12 cellular contexts compared by ENCODE assay signal in the genomic region with DNA sequence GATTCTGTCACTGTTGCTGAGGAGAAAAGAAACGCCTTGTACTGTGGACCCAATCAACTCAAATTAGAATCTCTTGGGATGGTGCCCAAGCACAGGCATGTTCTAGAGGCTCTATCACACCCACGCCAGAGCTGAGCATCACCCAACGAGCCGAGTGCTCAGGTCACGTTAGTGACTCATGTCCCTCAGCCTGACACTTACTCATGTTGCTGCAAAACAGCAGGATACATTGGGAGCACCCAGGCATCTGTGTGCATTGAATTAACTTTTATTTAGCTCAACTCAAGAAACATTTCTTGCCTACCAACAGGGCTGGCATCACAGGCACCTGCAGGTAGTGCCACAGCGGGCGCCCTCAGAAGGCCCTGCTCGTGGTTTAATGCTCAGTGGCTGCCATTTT.
DNase-seq lines count a peak whose midpoint lies in the region; ATAC-seq and TF ChIP-seq lines count a peak whose summit lies in the region.
"Had no signal": no experiment of that assay in that cellular context is flagged by ENCODE, and none has a peak within 500 bp of the region (broad histone marks: within the 10 kb centered on the region; RNA-seq: fewer than 3 reads in every experiment).

No MANE protein-coding gene starts in this region.

- H3K27me3 ChIP-seq in colonic mucosa, result no peaks in the 10 kb centered on the region

- CTCF ChIA-PET in HEK293 (lab: Yijun Ruan, JAX), result no interaction called here

- TF ChIP-seq CTCF in HEK293 (tag by site-specific recombination; IDR thresholded peaks at IDR 0.05) (no peak), colonic mucosa (IDR thresholded peaks at IDR 0.05) (no peak)

- intact Hi-C loops in colonic mucosa (cut with DNase I) (no loop called here), left colon (cut with DNase I, micrococcal nuclease) (no loop called here)

- peak; percentile 57 for DNase-seq in AG08395 (ENCODE audit: low spot score)
- peak; percentile 59 for DNase-seq in colonic mucosa
- peak in 1 of 2 donors; percentile 75 for DNase-seq in left colon
- no peak for DNase-seq in NCI-H1436 treated with DMSO at 0.1 percent for 48 hours (lab: John Stamatoyannopoulos, UW)
- DNase-seq: CD4-positive, alpha-beta T cell; SHP77 treated with DMSO at 0.1 percent for 48 hours had no signal

- H3K36me3 ChIP-seq in HEK293 (ENCODE audit: control insufficient read depth in 2 of 2, insufficient read depth in 1 of 2, low read length in 2 of 2) (no peaks in the 10 kb centered on the region), colonic mucosa (no peaks in the 10 kb centered on the region)

- POLR2A ChIA-PET in HEK293 (lab: Yijun Ruan, JAX), result interaction anchor here (0.5 kb wide), 1 partner anchor 9 kb away, joined by 3 read pairs; no protein-coding TSS in a partner anchor

- H3K9me3 ChIP-seq in HEK293 (ENCODE audit: control insufficient read depth, insufficient read depth, low read depth, low read length), result no peaks in the 10 kb centered on the region
- no peaks in the 10 kb centered on the region for H3K9me3 ChIP-seq in colonic mucosa

- H3K27ac ChIP-seq in HEK293 (ENCODE audit: extremely low read depth, low read depth, low read length) (no peak overlapping the region), colonic mucosa (peak overlapping the region; percentile 75)

- H3K4me3 ChIP-seq in HEK293 (ENCODE audit: low read depth, low read length) (no peak overlapping the region), colonic mucosa (no peak overlapping the region)

- H3K9ac ChIP-seq in colonic mucosa (ENCODE audit: low read depth in 2 of 2, low read length in 2 of 2), result peak overlapping the region in 1 of 2 donors; percentile 52

- ATAC-seq in left colon (peak; percentile 34), GM18870 (IDR thresholded peaks at IDR 0.05; ENCODE audit: unreplicated experiment) (no peak), GM21360 (IDR thresholded peaks at IDR 0.05; ENCODE audit: unreplicated experiment) (no peak), GM19455 (IDR thresholded peaks at IDR 0.05; ENCODE audit: unreplicated experiment) (no peak)
- ATAC-seq: activated CD4-positive, CD25-positive, alpha-beta regulatory T cell treated with anti-CD3 and anti-CD28 coated beads, Interleukin-2, amount 50 U/mL, for 24 hours; activated T-helper 17 cell treated with anti-CD3 and anti-CD28 coated beads, Interleukin-2, amount 50 U/mL, for 72 hours had no signal

- H3K4me1 ChIP-seq in HEK293 (ENCODE audit: control insufficient read depth, insufficient read depth, low read length), result peaks cover 13% of the 10 kb centered on the region
- H3K4me1 ChIP-seq in colonic mucosa, result peaks cover 23% of the 10 kb centered on the region

TF ChIP-seq in HEK293, 187 proteins besides CTCF, POLR2A, EP300 and RAD21:
- TF ChIP-seq ZIC2 (tag by site-specific recombination; IDR thresholded peaks at IDR 0.05) (peak; percentile 56), ZNF292 (tag by site-specific recombination; IDR thresholded peaks at IDR 0.05; ENCODE audit: borderline replicate concordance, low read depth) (no peak), ZFHX2 (tag by site-specific recombination; conservative IDR thresholded peaks at IDR 0.05) (peak; percentile 55), ZNF366 (tag by site-specific recombination; conservative IDR thresholded peaks at IDR 0.05) (no peak), ZBTB20 (tag by site-specific recombination; IDR thresholded peaks at IDR 0.05) (peak; percentile 93), ZNF629 (tag by site-specific recombination; IDR thresholded peaks at IDR 0.05) (0 out of 2 replicates have a peak, but pooled peaks have one; percentile 15), ZNF16 (tag by site-specific recombination; IDR thresholded peaks at IDR 0.05; ENCODE audit: low read depth) (no peak), SP7 (tag by site-specific recombination; IDR thresholded peaks at IDR 0.05) (0 out of 2 replicates have a peak, but pooled peaks have one; percentile 14)
- TF ChIP-seq, protein P1, sequence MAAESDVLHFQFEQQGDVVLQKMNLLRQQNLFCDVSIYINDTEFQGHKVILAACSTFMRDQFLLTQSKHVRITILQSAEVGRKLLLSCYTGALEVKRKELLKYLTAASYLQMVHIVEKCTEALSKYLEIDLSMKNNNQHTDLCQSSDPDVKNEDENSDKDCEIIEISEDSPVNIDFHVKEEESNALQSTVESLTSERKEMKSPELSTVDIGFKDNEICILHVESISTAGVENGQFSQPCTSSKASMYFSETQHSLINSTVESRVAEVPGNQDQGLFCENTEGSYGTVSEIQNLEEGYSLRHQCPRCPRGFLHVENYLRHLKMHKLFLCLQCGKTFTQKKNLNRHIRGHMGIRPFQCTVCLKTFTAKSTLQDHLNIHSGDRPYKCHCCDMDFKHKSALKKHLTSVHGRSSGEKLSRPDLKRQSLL (tag by site-specific recombination; IDR thresholded peaks at IDR 0.05), result peak; percentile 84
- TF ChIP-seq, protein P2, sequence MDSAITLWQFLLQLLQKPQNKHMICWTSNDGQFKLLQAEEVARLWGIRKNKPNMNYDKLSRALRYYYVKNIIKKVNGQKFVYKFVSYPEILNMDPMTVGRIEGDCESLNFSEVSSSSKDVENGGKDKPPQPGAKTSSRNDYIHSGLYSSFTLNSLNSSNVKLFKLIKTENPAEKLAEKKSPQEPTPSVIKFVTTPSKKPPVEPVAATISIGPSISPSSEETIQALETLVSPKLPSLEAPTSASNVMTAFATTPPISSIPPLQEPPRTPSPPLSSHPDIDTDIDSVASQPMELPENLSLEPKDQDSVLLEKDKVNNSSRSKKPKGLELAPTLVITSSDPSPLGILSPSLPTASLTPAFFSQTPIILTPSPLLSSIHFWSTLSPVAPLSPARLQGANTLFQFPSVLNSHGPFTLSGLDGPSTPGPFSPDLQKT (IDR thresholded peaks at IDR 0.05; ENCODE audit: borderline replicate concordance, low read depth, low read length), result no peak
TF ChIP-seq in HEK293: peak in this region for 6.
